In the genomic region with DNA sequence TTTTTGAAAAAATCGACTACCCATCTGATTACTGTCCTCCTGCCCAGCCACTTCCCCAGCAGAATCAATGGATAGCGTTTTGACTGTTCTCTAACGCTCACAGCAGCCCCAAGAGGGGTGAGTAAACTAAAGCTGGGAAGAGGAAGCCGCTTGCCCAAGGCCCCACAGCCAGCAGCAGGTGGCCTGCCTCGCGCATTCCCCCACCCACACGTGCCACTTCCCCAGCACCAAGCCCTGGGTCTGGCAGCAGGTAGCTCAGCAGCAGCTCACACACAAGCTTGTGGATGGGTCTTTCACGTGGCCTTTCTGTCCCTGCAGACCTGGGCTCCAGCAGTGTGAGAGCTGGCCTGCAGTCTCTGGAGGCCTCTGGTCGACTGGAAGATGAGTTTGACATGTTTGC, we compare ENCODE assay signal across 15 cellular contexts. TPM values are rescaled to one million over a fixed set of nuclear protein-coding genes. Genes with fewer than 3 reads are reported as not detected.
DNase-seq lines count a peak whose midpoint lies in the region; ATAC-seq and TF ChIP-seq lines count a peak whose summit lies in the region.
"Had no signal": no experiment of that assay in that cellular context is flagged by ENCODE, and none has a peak within 500 bp of the region (broad histone marks: within the 10 kb centered on the region; RNA-seq: fewer than 3 reads in every experiment).

No MANE protein-coding gene starts in this region.

- no peak for DNase-seq in activated CD4-positive, CD25-positive, alpha-beta regulatory T cell treated with anti-CD3 and anti-CD28 coated beads, Interleukin-2, amount 50 U/mL, for 72 hours
- DNase-seq in GM23338 (ENCODE audit: low spot score) (no peak), activated B cell treated with CpG ODN at 0.5 μM for 24 hours (no peak), NCI-H526 treated with DMSO at 0.1 percent for 48 hours (lab: John Stamatoyannopoulos, UW) (no peak), NCI-H1417 treated with DMSO at 0.1 percent for 48 hours (lab: John Stamatoyannopoulos, UW) (no peak), caudate nucleus (lab: John Stamatoyannopoulos, UW) (no peak)
- DNase-seq: amygdala; effector CD4-positive, alpha-beta T cell; NCI-H2081 treated with DMSO at 0.1 percent for 48 hours; RPMI8226; testis had no signal

- CTCF ChIA-PET in activated B cell treated with CpG ODN at 0.5 μM for 24 hours (lab: Charles Lee) = no interaction called here

- H2AFZ ChIP-seq in GM23338 = no peak overlapping the region

- intact Hi-C loops in activated B cell treated with CpG ODN at 0.5 μM for 24 hours (cut with micrococcal nuclease) = no loop called here

- H3K4me2 ChIP-seq in GM23338 = no peak overlapping the region

- H3K36me3 ChIP-seq in GM23338 (ENCODE audit: insufficient read depth) (no peaks in the 10 kb centered on the region), neutrophil (peaks cover 88% of the 10 kb centered on the region)

- peak; percentile 29 to 39 for ATAC-seq in activated CD4-positive, CD25-positive, alpha-beta regulatory T cell treated with anti-CD3 and anti-CD28 coated beads, Interleukin-2, amount 50 U/mL, for 24 hours
- no peak for ATAC-seq in GM23338
- peak; percentile 72 for ATAC-seq in activated B cell treated with CpG ODN at 0.5 μM for 24 hours (ENCODE audit: low read depth)
- ATAC-seq: pancreas, WTC11 had no signal

- no peaks in the 10 kb centered on the region for H3K79me2 ChIP-seq in GM23338 (replicated peaks; ENCODE audit: insufficient read depth)

- no peaks in the 10 kb centered on the region for H3F3A ChIP-seq in GM23338 (replicated peaks; ENCODE audit: low read depth)

- H3K9me3 Mint-ChIP-seq in GM23338 = no peaks in the 10 kb centered on the region
- H3K9me3 Mint-ChIP-seq in activated B cell treated with CpG ODN at 0.5 μM for 24 hours = no peaks in the 10 kb centered on the region
- H3K9me3 Mint-ChIP-seq: WTC11 had no signal

- H3K4me1 Mint-ChIP-seq in GM23338 = peaks cover 5% of the 10 kb centered on the region; the same call in 2 of the 3 replicates
- H3K4me1 Mint-ChIP-seq in activated B cell treated with CpG ODN at 0.5 μM for 24 hours = peaks cover 24% of the 10 kb centered on the region
- H3K4me1 Mint-ChIP-seq: WTC11 had no signal

- H3K4me3 Mint-ChIP-seq in GM23338 (no peak overlapping the region), activated B cell treated with CpG ODN at 0.5 μM for 24 hours (no peak overlapping the region)
- H3K4me3 Mint-ChIP-seq: WTC11 had no signal

- no peaks in the 10 kb centered on the region for H4K20me1 ChIP-seq in GM23338 (replicated peaks; ENCODE audit: insufficient read depth)

- H3K27me3 ChIP-seq in GM23338 (ENCODE audit: insufficient read depth) (no peaks in the 10 kb centered on the region), neutrophil (no peaks in the 10 kb centered on the region)
- H3K27me3 ChIP-seq: pancreas, testis had no signal

- H3K27ac ChIP-seq in GM23338 (ENCODE audit: low read depth) (no peak overlapping the region), neutrophil (peak overlapping the region; percentile 58), caudate nucleus (ENCODE audit: low read depth, low read length) (no peak overlapping the region)
- H3K27ac ChIP-seq: pancreas, testis had no signal

- H3K4me1 ChIP-seq in GM23338 (ENCODE audit: insufficient read depth) = no peaks in the 10 kb centered on the region
- H3K4me1 ChIP-seq in neutrophil (ENCODE audit: control insufficient read depth in 1 of 2, insufficient read depth in 1 of 2, low read depth in 1 of 2, low read length in 1 of 2) = peaks cover 38 to 45% of the 10 kb centered on the region in 2 experiments

- no peaks in the 10 kb centered on the region for H3K9me2 ChIP-seq in GM23338 (ENCODE audit: insufficient read depth)

- H3K27me3 Mint-ChIP-seq in GM23338 (ENCODE audit: insufficient read depth, low read depth, poor library complexity) = peaks cover 13% of the 10 kb centered on the region
- no peaks in the 10 kb centered on the region for H3K27me3 Mint-ChIP-seq in activated B cell treated with CpG ODN at 0.5 μM for 24 hours

- TF ChIP-seq CTCF in GM23338 (conservative IDR thresholded peaks at IDR 0.05; ENCODE audit: low read depth in 2 of 2) (no peak), activated B cell treated with CpG ODN at 0.5 μM for 24 hours (IDR thresholded peaks at IDR 0.05) (no peak), neutrophil (IDR thresholded peaks at IDR 0.05) (no peak)

- H3K36me3 Mint-ChIP-seq in GM23338 (ENCODE audit: low read depth) (peaks cover 14% of the 10 kb centered on the region; the same call in 2 of the 3 replicates), activated B cell treated with CpG ODN at 0.5 μM for 24 hours (ENCODE audit: low read depth) (peaks cover 60% of the 10 kb centered on the region)

- H3K4me3 ChIP-seq in GM23338 (no peak overlapping the region), neutrophil (ENCODE audit: low read depth in 1 of 2, low read length in 1 of 2) (no peak overlapping the region)
- H3K4me3 ChIP-seq: pancreas, testis had no signal

- no peaks in the 10 kb centered on the region for H3K9me3 ChIP-seq in neutrophil
- H3K9me3 ChIP-seq: pancreas, testis had no signal

- 0 out of 2 replicates have a peak overlapping the region, but pooled peaks have one; percentile 4 for H3K27ac Mint-ChIP-seq in GM23338
- peak overlapping the region; percentile 46 for H3K27ac Mint-ChIP-seq in activated B cell treated with CpG ODN at 0.5 μM for 24 hours

- POLR2A ChIA-PET in activated B cell treated with CpG ODN at 0.5 μM for 24 hours (lab: Charles Lee) = interaction anchor here (1.2 to 1.4 kb wide), 2 partner anchors 15 to 76 kb away, joined by 3 to 5 read pairs; no protein-coding TSS in a partner anchor

TF ChIP-seq in GM23338, 12 proteins besides CTCF, POLR2A, EP300 and RAD21:
- no peak for TF ChIP-seq EZH2 (IDR thresholded peaks at IDR 0.05; ENCODE audit: low read depth, unreplicated experiment)
- no peak for TF ChIP-seq EZH2phosphoT487 (IDR thresholded peaks at IDR 0.05; ENCODE audit: unreplicated experiment)
- no peak for TF ChIP-seq ZNF331 (CRISPR knock-in tag; IDR thresholded peaks at IDR 0.05; ENCODE audit: low read depth)

RNA-seq across cellular contexts. Expression of gene TOM1, which starts 34.3 kb away (rescaled TPM):
- 17.8 and 28.0 TPM in 2 replicates for total RNA-seq in GM23338 (2014; rRNA removed; shearing (Covaris generic))
- polyA plus RNA-seq in GM23338 (2016; fragmentation: Nextera tagmentation; extraction: Ambion mirVana) = 9.1 and 10.9 TPM in 2 replicates
- total RNA-seq in activated B cell treated with CpG ODN at 0.5 μM for 24 hours = 32.2 and 40.8 TPM in 2 replicates

RNA-seq across cellular contexts. Expression of gene HMOX1, which starts 46.9 kb away (rescaled TPM):
- 19.3 and 22.6 TPM in 2 replicates for total RNA-seq in GM23338 (2014; rRNA removed; shearing (Covaris generic))
- polyA plus RNA-seq in GM23338 (2016; fragmentation: Nextera tagmentation; extraction: Ambion mirVana) = 10.9 and 12.1 TPM in 2 replicates
- total RNA-seq in activated B cell treated with CpG ODN at 0.5 μM for 24 hours = 13.3 TPM in 2 replicates
